In the genomic region with DNA sequence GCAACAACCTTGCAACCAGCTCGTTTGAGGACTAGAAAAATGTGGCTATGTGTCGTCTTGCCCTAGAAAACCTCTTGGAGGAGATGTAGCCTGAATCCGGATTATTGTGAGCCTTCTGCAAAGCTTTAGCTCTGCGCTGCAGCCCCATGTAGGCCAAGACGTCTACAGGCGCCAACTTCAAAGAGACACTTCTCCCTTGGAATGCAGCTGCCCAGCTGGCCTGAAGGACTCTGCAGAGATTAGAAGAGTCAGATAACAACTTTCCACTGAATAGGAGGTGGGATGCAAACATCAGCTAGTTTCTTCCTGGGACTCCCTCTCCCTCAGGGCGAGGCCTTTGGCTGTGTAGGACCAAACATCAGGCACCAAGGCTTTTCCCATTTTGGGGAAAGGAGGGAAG, we compare ENCODE assay signal across 18 cellular contexts.
DNase-seq lines count a peak whose midpoint lies in the region; ATAC-seq, FAIRE-seq and TF ChIP-seq lines count a peak whose summit lies in the region.
"Had no signal": no experiment of that assay in that cellular context is flagged by ENCODE, and none has a peak within 500 bp of the region (broad histone marks: within the 10 kb centered on the region; RNA-seq: fewer than 3 reads in every experiment).

No MANE protein-coding gene starts in this region.

- WGBS in A549 (ENCODE audit: missing lambda C conversion rate): 92% methylated on average over 7 of the region's 7 CpGs
- WGBS in lung, 2 donors: 62 to 73% methylated on average over 7 of the region's 7 CpGs

- POLR2A ChIA-PET in A549 (lab: Yijun Ruan, JAX): no interaction called here

- no peak overlapping the region for H3K4me3 ChIP-seq in A549
- H3K4me3 ChIP-seq in lung: no peak overlapping the region
- H3K4me3 ChIP-seq: BLaER1 treated with 17β-estradiol and CSF1 and Interleukin-3, amounts not matched to agents 10 nM and 100 nM had no signal

- FAIRE-seq in A549 (lab: Jason Lieb, UNC): no peak
- peak; percentile 4 for FAIRE-seq in HTR-8/SVneo (lab: Jason Lieb, UNC)
- FAIRE-seq: A204.1, G401.6, RCC 7860 had no signal

- DNase-seq in A549 (ENCODE audit: low read depth in 1 of 2, low spot score in 1 of 2) (no peak), HTR-8/SVneo (ENCODE audit: insufficient read length, low spot score) (no peak), ecto neural progenitor cell (ENCODE audit: low spot score) (peak; percentile 60), lung (ENCODE audit: low spot score) (peak; percentile 50), SIG-M5 (lab: John Stamatoyannopoulos, UW) (no peak), NCI-H774 (lab: John Stamatoyannopoulos, UW) (no peak)
- DNase-seq: CD8-positive, alpha-beta memory T cell; DMS79 treated with DMSO at 0.1 percent for 48 hours; KG1; NCI-H2107; NCI-H446; SHP77 treated with DMSO at 0.1 percent for 48 hours had no signal

- CTCF ChIA-PET in A549 (lab: Yijun Ruan, JAX): interaction anchor here (0.8 to 2.0 kb wide), 4 partner anchors 11 to 172 kb away, joined by 3 to 6 read pairs (median 4); no protein-coding TSS in a partner anchor

- H3K9me3 ChIP-seq in A549: peaks cover 3% of the 10 kb centered on the region; the same call in 1 of the 3 replicates
- H3K9me3 ChIP-seq in lung (ENCODE audit: control insufficient read depth in 2 of 2, insufficient read depth in 1 of 2, low read length in 1 of 2): no peaks in the 10 kb centered on the region
- H3K9me3 ChIP-seq: BLaER1 treated with 17β-estradiol and CSF1 and Interleukin-3, amounts not matched to agents 10 nM and 100 nM had no signal

- no peak for TF ChIP-seq RAD21 in A549 (conservative IDR thresholded peaks at IDR 0.05 in 1 of 2, IDR thresholded peaks at IDR 0.05 in 1 of 2)

- TF ChIP-seq CTCF in A549 (IDR thresholded peaks at IDR 0.05): no peak
- TF ChIP-seq CTCF in lung (IDR thresholded peaks at IDR 0.05; ENCODE audit: control extremely low read depth, extremely low read depth): no peak

- TF ChIP-seq POLR2A in A549 (IDR thresholded peaks at IDR 0.05; ENCODE audit: low read length): no peak

- H3K4me2 ChIP-seq in A549: peak overlapping the region; percentile 78
- H3K4me2 ChIP-seq: BLaER1 treated with 17β-estradiol and CSF1 and Interleukin-3, amounts not matched to agents 10 nM and 100 nM had no signal

- peak overlapping the region; percentile 75 to 76 for H3K27ac ChIP-seq in A549
- H3K27ac ChIP-seq in lung (ENCODE audit: low read depth in 1 of 2, low read length in 1 of 2): no peak overlapping the region
- H3K27ac ChIP-seq: BLaER1 treated with 17β-estradiol and CSF1 and Interleukin-3, amounts not matched to agents 10 nM and 100 nM had no signal

- no peaks in the 10 kb centered on the region for H3K36me3 ChIP-seq in lung (ENCODE audit: control insufficient read depth in 2 of 2, insufficient read depth in 2 of 2, low read length in 2 of 2)
- H3K36me3 ChIP-seq: BLaER1 treated with 17β-estradiol and CSF1 and Interleukin-3, amounts not matched to agents 10 nM and 100 nM had no signal

- ATAC-seq in A549 (no peak), lung (ENCODE audit: insufficient read depth, low FRiP score) (peak; percentile 27), GM21737 (IDR thresholded peaks at IDR 0.05; ENCODE audit: unreplicated experiment) (no peak), GM21529 (IDR thresholded peaks at IDR 0.05; ENCODE audit: unreplicated experiment) (no peak)

- peaks cover 70% of the 10 kb centered on the region for H3K4me1 ChIP-seq in A549
- H3K4me1 ChIP-seq in lung (ENCODE audit: control insufficient read depth in 2 of 2, insufficient read depth in 2 of 2, low read length in 2 of 2): peaks cover 1 to 2% of the 10 kb centered on the region in 2 donors
- H3K4me1 ChIP-seq: BLaER1 treated with 17β-estradiol and CSF1 and Interleukin-3, amounts not matched to agents 10 nM and 100 nM had no signal

- TF ChIP-seq EP300 in A549 (IDR thresholded peaks at IDR 0.05): no peak

- no peaks in the 10 kb centered on the region for H3K27me3 ChIP-seq in lung (ENCODE audit: control insufficient read depth, insufficient read depth)
- H3K27me3 ChIP-seq: BLaER1 treated with 17β-estradiol and CSF1 and Interleukin-3, amounts not matched to agents 10 nM and 100 nM had no signal

TF ChIP-seq in A549, 52 proteins besides CTCF, POLR2A, EP300 and RAD21:
- no peak for TF ChIP-seq NPAS2 (CRISPR knock-in tag; IDR thresholded peaks at IDR 0.05; ENCODE audit: borderline replicate concordance)
- no peak for TF ChIP-seq PHF8 (IDR thresholded peaks at IDR 0.05; ENCODE audit: borderline replicate concordance, low read depth)
- TF ChIP-seq, protein P1, sequence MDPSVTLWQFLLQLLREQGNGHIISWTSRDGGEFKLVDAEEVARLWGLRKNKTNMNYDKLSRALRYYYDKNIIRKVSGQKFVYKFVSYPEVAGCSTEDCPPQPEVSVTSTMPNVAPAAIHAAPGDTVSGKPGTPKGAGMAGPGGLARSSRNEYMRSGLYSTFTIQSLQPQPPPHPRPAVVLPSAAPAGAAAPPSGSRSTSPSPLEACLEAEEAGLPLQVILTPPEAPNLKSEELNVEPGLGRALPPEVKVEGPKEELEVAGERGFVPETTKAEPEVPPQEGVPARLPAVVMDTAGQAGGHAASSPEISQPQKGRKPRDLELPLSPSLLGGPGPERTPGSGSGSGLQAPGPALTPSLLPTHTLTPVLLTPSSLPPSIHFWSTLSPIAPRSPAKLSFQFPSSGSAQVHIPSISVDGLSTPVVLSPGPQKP (IDR thresholded peaks at IDR 0.05; ENCODE audit: low read depth, low read length): no peak
- no peak for TF ChIP-seq NR3C1 (IDR thresholded peaks at IDR 0.05)
- no peak for TF ChIP-seq FOSL2 (IDR thresholded peaks at IDR 0.05)
- no peak for TF ChIP-seq FOSL2 (CRISPR knock-in tag; IDR thresholded peaks at IDR 0.05)
- TF ChIP-seq HOXB13 (CRISPR knock-in tag; IDR thresholded peaks at IDR 0.05; ENCODE audit: low read depth): no peak
- TF ChIP-seq BHLHE40 (IDR thresholded peaks at IDR 0.05; ENCODE audit: low read depth, low read length): no peak
- no peak for TF ChIP-seq SMC3 (IDR thresholded peaks at IDR 0.05)
- no peak for TF ChIP-seq SREBF2 (IDR thresholded peaks at IDR 0.05)
- TF ChIP-seq, protein P2, sequence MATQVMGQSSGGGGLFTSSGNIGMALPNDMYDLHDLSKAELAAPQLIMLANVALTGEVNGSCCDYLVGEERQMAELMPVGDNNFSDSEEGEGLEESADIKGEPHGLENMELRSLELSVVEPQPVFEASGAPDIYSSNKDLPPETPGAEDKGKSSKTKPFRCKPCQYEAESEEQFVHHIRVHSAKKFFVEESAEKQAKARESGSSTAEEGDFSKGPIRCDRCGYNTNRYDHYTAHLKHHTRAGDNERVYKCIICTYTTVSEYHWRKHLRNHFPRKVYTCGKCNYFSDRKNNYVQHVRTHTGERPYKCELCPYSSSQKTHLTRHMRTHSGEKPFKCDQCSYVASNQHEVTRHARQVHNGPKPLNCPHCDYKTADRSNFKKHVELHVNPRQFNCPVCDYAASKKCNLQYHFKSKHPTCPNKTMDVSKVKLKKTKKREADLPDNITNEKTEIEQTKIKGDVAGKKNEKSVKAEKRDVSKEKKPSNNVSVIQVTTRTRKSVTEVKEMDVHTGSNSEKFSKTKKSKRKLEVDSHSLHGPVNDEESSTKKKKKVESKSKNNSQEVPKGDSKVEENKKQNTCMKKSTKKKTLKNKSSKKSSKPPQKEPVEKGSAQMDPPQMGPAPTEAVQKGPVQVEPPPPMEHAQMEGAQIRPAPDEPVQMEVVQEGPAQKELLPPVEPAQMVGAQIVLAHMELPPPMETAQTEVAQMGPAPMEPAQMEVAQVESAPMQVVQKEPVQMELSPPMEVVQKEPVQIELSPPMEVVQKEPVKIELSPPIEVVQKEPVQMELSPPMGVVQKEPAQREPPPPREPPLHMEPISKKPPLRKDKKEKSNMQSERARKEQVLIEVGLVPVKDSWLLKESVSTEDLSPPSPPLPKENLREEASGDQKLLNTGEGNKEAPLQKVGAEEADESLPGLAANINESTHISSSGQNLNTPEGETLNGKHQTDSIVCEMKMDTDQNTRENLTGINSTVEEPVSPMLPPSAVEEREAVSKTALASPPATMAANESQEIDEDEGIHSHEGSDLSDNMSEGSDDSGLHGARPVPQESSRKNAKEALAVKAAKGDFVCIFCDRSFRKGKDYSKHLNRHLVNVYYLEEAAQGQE (IDR thresholded peaks at IDR 0.05): no peak
- TF ChIP-seq, protein P3, sequence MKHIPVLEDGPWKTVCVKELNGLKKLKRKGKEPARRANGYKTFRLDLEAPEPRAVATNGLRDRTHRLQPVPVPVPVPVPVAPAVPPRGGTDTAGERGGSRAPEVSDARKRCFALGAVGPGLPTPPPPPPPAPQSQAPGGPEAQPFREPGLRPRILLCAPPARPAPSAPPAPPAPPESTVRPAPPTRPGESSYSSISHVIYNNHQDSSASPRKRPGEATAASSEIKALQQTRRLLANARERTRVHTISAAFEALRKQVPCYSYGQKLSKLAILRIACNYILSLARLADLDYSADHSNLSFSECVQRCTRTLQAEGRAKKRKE (CRISPR knock-in tag; IDR thresholded peaks at IDR 0.05; ENCODE audit: low read depth): no peak
- no peak for TF ChIP-seq NFE2L2 (conservative IDR thresholded peaks at IDR 0.05; ENCODE audit: low read length)
- TF ChIP-seq, protein P4, sequence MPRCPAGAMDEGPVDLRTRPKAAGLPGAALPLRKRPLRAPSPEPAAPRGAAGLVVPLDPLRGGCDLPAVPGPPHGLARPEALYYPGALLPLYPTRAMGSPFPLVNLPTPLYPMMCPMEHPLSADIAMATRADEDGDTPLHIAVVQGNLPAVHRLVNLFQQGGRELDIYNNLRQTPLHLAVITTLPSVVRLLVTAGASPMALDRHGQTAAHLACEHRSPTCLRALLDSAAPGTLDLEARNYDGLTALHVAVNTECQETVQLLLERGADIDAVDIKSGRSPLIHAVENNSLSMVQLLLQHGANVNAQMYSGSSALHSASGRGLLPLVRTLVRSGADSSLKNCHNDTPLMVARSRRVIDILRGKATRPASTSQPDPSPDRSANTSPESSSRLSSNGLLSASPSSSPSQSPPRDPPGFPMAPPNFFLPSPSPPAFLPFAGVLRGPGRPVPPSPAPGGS (IDR thresholded peaks at IDR 0.05): no peak
- TF ChIP-seq POLR2AphosphoS2 (conservative IDR thresholded peaks at IDR 0.05; ENCODE audit: low read length): no peak

Comparison
In these comparisons a context has a peak if more than half of its experiments do, and no peak if none do; other contexts are left out.
1. DNase-seq: peak in ecto neural progenitor cell (single experiment) and lung (single experiment); none in A549 (0 of 2), HTR-8/SVneo (single experiment), SIG-M5 (single experiment) and NCI-H774 (single experiment).
2. H3K27ac ChIP-seq: peak in A549 (2 of 2); none in lung (0 of 2).